Comparison of ENCODE assay signal across 13 cellular contexts in the genomic region with DNA sequence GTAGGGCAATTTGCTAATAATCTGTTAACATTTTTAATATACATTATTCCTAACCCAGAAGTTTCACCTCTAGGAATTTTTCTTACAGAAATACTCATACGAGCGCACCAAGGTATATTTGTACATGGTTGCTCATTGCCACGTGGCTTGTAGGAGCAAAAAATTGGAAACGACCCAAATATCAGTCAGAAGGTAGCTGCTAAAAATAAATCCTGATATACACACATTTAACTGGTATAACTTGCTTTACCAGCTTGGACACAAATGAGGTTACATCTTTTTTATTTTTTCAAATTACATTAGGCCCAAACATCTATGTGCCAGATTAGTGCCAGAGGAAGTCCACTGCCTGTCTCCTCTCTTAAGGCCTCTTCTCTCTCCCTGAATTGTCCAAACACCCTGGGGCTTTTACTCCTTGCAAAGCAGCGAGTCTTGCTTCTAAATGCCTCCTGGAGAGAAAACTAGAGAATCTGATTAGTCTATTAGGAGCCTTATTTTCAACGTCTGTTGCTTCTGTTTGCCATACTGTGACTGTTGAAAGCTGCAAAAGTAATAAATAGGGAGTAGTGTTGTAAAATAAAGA.
DNase-seq lines count a peak whose midpoint lies in the region; ATAC-seq, FAIRE-seq and TF ChIP-seq lines count a peak whose summit lies in the region.
"Had no signal": no experiment of that assay in that cellular context is flagged by ENCODE, and none has a peak within 500 bp of the region (broad histone marks: within the 10 kb centered on the region; RNA-seq: fewer than 3 reads in every experiment).

No MANE protein-coding gene starts in this region.

- H2AFZ ChIP-seq in keratinocyte (ENCODE audit: control insufficient read depth, low read length), result peak overlapping the region; percentile 46

- H3K4me2 ChIP-seq in keratinocyte (ENCODE audit: control insufficient read depth, extremely low read depth, insufficient read depth, low read depth, low read length), result peak overlapping the region; percentile 55

- FAIRE-seq in keratinocyte (lab: Jason Lieb, UNC), result peak; percentile 53

- dilution Hi-C loops in keratinocyte (cut with MboI; ENCODE audit: extremely low pct_ligation_motif_present, low sequenced_read_pairs), result loop anchor here (25.0 kb wide), 1 partner anchor 331 kb away; no protein-coding TSS in a partner anchor

- DNase-seq in cardiac muscle cell (ENCODE audit: low read depth in 1 of 2, low spot score in 1 of 2), result no peak
- DNase-seq in cardiac septum (ENCODE audit: low spot score), result no peak
- DNase-seq in RWPE1 (ENCODE audit: low spot score), result peak; percentile 63
- DNase-seq in keratinocyte (ENCODE audit: low read depth, low spot score), result no peak
- DNase-seq in type B pancreatic cell (ENCODE audit: extremely low spot score, unreplicated experiment), result no peak
- DNase-seq in germinal center (ENCODE audit: low spot score), result no peak
- DNase-seq: activated naive CD4-positive, alpha-beta T cell treated with anti-CD3 and anti-CD28 coated beads, Interleukin-2, amount 10 ng/mL, durations not matched to agents 7 days and 5 days; activated T-cell treated with anti-CD3 and anti-CD28 coated beads for 4 hours; IMR-90; stimulated activated CD4-positive, alpha-beta T cell treated with anti-CD3 and anti-CD28 coated beads, Interleukin-2, amount 100 ng/mL, for 48 hours had no signal

- H3K4me3 ChIP-seq in cardiac muscle cell (no peak overlapping the region), keratinocyte (ENCODE audit: control insufficient read depth in 2 of 3, extremely low read depth in 1 of 3, insufficient read depth in 2 of 3, low read depth in 1 of 3, low read length in 3 of 3) (no peak overlapping the region)

- H3K36me3 Mint-ChIP-seq in type B pancreatic cell, result no peaks in the 10 kb centered on the region
- H3K36me3 Mint-ChIP-seq: activated naive CD4-positive, alpha-beta T cell treated with anti-CD3 and anti-CD28 coated beads, Interleukin-2, amount 10 ng/mL, durations not matched to agents 7 days and 5 days had no signal

- peaks cover 10% of the 10 kb centered on the region for H3K4me1 Mint-ChIP-seq in type B pancreatic cell (ENCODE audit: unreplicated experiment)
- H3K4me1 Mint-ChIP-seq: activated naive CD4-positive, alpha-beta T cell treated with anti-CD3 and anti-CD28 coated beads, Interleukin-2, amount 10 ng/mL, durations not matched to agents 7 days and 5 days had no signal

- H3K36me3 ChIP-seq in cardiac muscle cell (no peaks in the 10 kb centered on the region), keratinocyte (ENCODE audit: control insufficient read depth in 2 of 2, extremely low read depth in 1 of 2, insufficient read depth in 2 of 2, low read length in 2 of 2) (no peaks in the 10 kb centered on the region)

- H3K9me3 Mint-ChIP-seq in type B pancreatic cell, result no peaks in the 10 kb centered on the region
- H3K9me3 Mint-ChIP-seq: activated naive CD4-positive, alpha-beta T cell treated with anti-CD3 and anti-CD28 coated beads, Interleukin-2, amount 10 ng/mL, durations not matched to agents 7 days and 5 days; dendritic cell treated with granulocyte-macrophage colony-stimulating factor and Interleukin-4, amounts not matched to agents 40 ng/mL and 50 ng/mL, for 4 days had no signal

- peak overlapping the region; percentile 45 for H3K4me3 Mint-ChIP-seq in type B pancreatic cell
- H3K4me3 Mint-ChIP-seq: activated naive CD4-positive, alpha-beta T cell treated with anti-CD3 and anti-CD28 coated beads, Interleukin-2, amount 10 ng/mL, durations not matched to agents 7 days and 5 days; dendritic cell treated with granulocyte-macrophage colony-stimulating factor and Interleukin-4, amounts not matched to agents 40 ng/mL and 50 ng/mL, for 4 days had no signal

- no peaks in the 10 kb centered on the region for H3K79me2 ChIP-seq in keratinocyte (ENCODE audit: control insufficient read depth, insufficient read depth, low read length)

- intact Hi-C loops in cardiac septum (cut with DNase I), result no loop called here

- TF ChIP-seq CTCF in cardiac muscle cell (IDR thresholded peaks at IDR 0.05; ENCODE audit: low read depth, low read length) (no peak), RWPE1 (conservative IDR thresholded peaks at IDR 0.05; ENCODE audit: low read depth) (no peak), keratinocyte (optimal IDR thresholded peaks at IDR 0.05 in 1 of 3, IDR thresholded peaks at IDR 0.05 in 1 of 3, conservative IDR thresholded peaks at IDR 0.05 in 1 of 3; ENCODE audit: extremely low read depth in 1 of 3, insufficient read depth in 2 of 3, low read length in 3 of 3) (no peak), type B pancreatic cell (conservative IDR thresholded peaks at IDR 0.05) (no peak)

- no peaks in the 10 kb centered on the region for H3K27me3 Mint-ChIP-seq in type B pancreatic cell
- H3K27me3 Mint-ChIP-seq: dendritic cell treated with granulocyte-macrophage colony-stimulating factor and Interleukin-4, amounts not matched to agents 40 ng/mL and 50 ng/mL, for 4 days had no signal

- no peaks in the 10 kb centered on the region for H3K9me1 ChIP-seq in keratinocyte (ENCODE audit: control insufficient read depth, extremely low read depth, insufficient read depth, low read length)

- CTCF ChIA-PET in RWPE1 (lab: Yijun Ruan, JAX), result interaction anchor here (0.5 to 0.8 kb wide), 2 partner anchors 87 to 306 kb away, joined by 3 read pairs; no protein-coding TSS in a partner anchor

- no peak for ATAC-seq in HG02852 (IDR thresholded peaks at IDR 0.05; ENCODE audit: unreplicated experiment)
- ATAC-seq in GM21515 (IDR thresholded peaks at IDR 0.05; ENCODE audit: unreplicated experiment), result no peak

- peaks cover 14% of the 10 kb centered on the region for H3K4me1 ChIP-seq in cardiac muscle cell (ENCODE audit: low read depth)
- H3K4me1 ChIP-seq in keratinocyte (ENCODE audit: control insufficient read depth, extremely low read depth, insufficient read depth, low read length), result peaks cover 9% of the 10 kb centered on the region

- H3K9me3 ChIP-seq in cardiac muscle cell (ENCODE audit: low read depth) (no peaks in the 10 kb centered on the region), keratinocyte (ENCODE audit: control insufficient read depth, low read depth, low read length) (no peaks in the 10 kb centered on the region)

- H3K27ac ChIP-seq in cardiac muscle cell (peak overlapping the region; percentile 46), RWPE1 (no peak overlapping the region), keratinocyte (ENCODE audit: control insufficient read depth, insufficient read depth, low read length) (no peak overlapping the region)

- H3K9ac ChIP-seq in keratinocyte (ENCODE audit: control insufficient read depth, extremely low read depth, insufficient read depth, low read length), result no peak overlapping the region

- POLR2A ChIA-PET in RWPE1 (lab: Yijun Ruan, JAX; ENCODE audit: low non-redundant PET), result no interaction called here

- peak overlapping the region; percentile 88 for H3K27ac Mint-ChIP-seq in type B pancreatic cell
- H3K27ac Mint-ChIP-seq: activated naive CD4-positive, alpha-beta T cell treated with anti-CD3 and anti-CD28 coated beads, Interleukin-2, amount 10 ng/mL, durations not matched to agents 7 days and 5 days; dendritic cell treated with granulocyte-macrophage colony-stimulating factor and Interleukin-4, amounts not matched to agents 40 ng/mL and 50 ng/mL, for 4 days had no signal

- H4K20me1 ChIP-seq in keratinocyte (ENCODE audit: control insufficient read depth, extremely low read depth, insufficient read depth, low read length), result no peaks in the 10 kb centered on the region

- H3K27me3 ChIP-seq in cardiac muscle cell (no peaks in the 10 kb centered on the region), keratinocyte (ENCODE audit: control insufficient read depth, extremely low read depth, insufficient read depth, low read length) (no peaks in the 10 kb centered on the region)
